In the genomic region with DNA sequence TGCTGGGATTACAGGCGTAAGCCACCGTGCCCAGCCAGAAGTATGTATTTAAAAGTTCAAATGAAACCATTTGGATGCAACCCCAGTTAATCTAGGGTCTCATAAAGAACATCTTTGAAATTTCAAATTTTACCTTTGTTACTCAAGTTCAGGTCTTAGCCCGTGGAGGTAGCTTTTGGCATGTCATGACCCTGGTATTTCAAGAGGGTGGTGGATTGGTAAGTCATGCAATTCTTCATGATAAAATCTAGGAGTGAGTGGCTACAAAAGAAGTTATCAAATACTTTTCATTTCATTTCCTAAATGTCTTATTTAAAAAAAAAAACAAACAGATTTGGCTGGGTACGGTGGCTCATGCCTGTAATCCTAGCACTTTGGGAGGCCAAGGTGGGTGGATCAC, we compare ENCODE assay signal across 24 cellular contexts.
"Had no signal": no experiment of that assay in that cellular context is flagged by ENCODE, and none has a peak within 500 bp of the region (broad histone marks: within the 10 kb centered on the region; RNA-seq: fewer than 3 reads in every experiment).

No MANE protein-coding gene starts in this region.

- H3K4me3 ChIP-seq: colonic mucosa, coronary artery, dorsolateral prefrontal cortex, esophagus muscularis mucosa, esophagus squamous epithelium, gastrocnemius medialis, gastroesophageal sphincter, heart left ventricle, heart right ventricle had no signal

- H3K4me1 ChIP-seq: colonic mucosa had no signal

- H3K27me3 Mint-ChIP-seq: dendritic cell treated with granulocyte-macrophage colony-stimulating factor and Interleukin-4, amounts not matched to agents 40 ng/mL and 50 ng/mL, for 4 days; effector memory CD8-positive, alpha-beta T cell had no signal

- H3K9me3 ChIP-seq: colonic mucosa, esophagus muscularis mucosa, esophagus squamous epithelium, gastrocnemius medialis, gastroesophageal sphincter, heart left ventricle, heart right ventricle had no signal

- H3K36me3 ChIP-seq: colonic mucosa, esophagus muscularis mucosa, esophagus squamous epithelium, gastrocnemius medialis, gastroesophageal sphincter, heart left ventricle, heart right ventricle had no signal

- H3K27ac Mint-ChIP-seq: dendritic cell treated with granulocyte-macrophage colony-stimulating factor and Interleukin-4, amounts not matched to agents 40 ng/mL and 50 ng/mL, for 4 days; effector memory CD8-positive, alpha-beta T cell; endodermal cell had no signal

- H3K27ac ChIP-seq: colonic mucosa, coronary artery, dorsolateral prefrontal cortex, epithelial cell of prostate, esophagus muscularis mucosa, esophagus squamous epithelium, foreskin keratinocyte, gastrocnemius medialis, gastroesophageal sphincter, heart left ventricle, heart right ventricle had no signal

- H3K9me3 Mint-ChIP-seq: dendritic cell treated with granulocyte-macrophage colony-stimulating factor and Interleukin-4, amounts not matched to agents 40 ng/mL and 50 ng/mL, for 4 days; effector memory CD8-positive, alpha-beta T cell; endodermal cell had no signal

- DNase-seq: colonic mucosa; cortex of kidney; dermis blood vessel endothelial cell; dorsolateral prefrontal cortex; effector CD4-positive, alpha-beta T cell; effector CD8-positive, alpha-beta T cell; effector memory CD4-positive, alpha-beta T cell; effector memory CD8-positive, alpha-beta T cell; endodermal cell; erythroblast; esophagus squamous epithelium; foreskin fibroblast; foreskin keratinocyte; foreskin melanocyte; gastrocnemius medialis; glutamatergic neuron; head of caudate nucleus; heart left ventricle; heart right ventricle had no signal

- H3K27me3 ChIP-seq: colonic mucosa, dorsolateral prefrontal cortex, esophagus muscularis mucosa, esophagus squamous epithelium, foreskin keratinocyte, gastrocnemius medialis, gastroesophageal sphincter, heart left ventricle, heart right ventricle had no signal

- H3K4me3 Mint-ChIP-seq: dendritic cell treated with granulocyte-macrophage colony-stimulating factor and Interleukin-4, amounts not matched to agents 40 ng/mL and 50 ng/mL, for 4 days; effector memory CD8-positive, alpha-beta T cell; endodermal cell had no signal
